In the genomic region with DNA sequence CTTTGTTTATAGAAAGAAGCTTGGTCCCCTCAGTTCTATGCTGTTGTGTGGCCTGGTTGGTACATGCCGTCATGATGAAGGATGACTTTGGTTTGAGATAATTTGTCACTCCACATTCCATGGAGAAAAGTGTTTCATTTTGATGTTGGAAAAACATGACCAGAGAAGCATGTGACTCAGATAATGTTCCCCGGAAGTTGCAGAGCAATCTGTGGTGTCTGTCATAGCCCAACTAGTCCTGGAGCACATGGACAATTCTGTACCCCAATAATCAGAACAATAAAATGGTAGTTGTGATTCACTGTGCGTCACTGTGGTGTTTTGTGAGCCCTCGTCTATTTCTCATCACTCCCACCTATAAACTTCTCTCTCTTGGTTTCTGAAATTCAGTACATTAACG, we compare ENCODE assay signal across 21 cellular contexts.
"Had no signal": no experiment of that assay in that cellular context is flagged by ENCODE, and none has a peak within 500 bp of the region (broad histone marks: within the 10 kb centered on the region; RNA-seq: fewer than 3 reads in every experiment).

No MANE protein-coding gene starts in this region.

- H3K36me3 ChIP-seq: lower lobe of right lung, prostate gland, right atrium auricular region, sigmoid colon, stomach, thyroid gland had no signal

- H3K27me3 ChIP-seq: right atrium auricular region, sigmoid colon, stomach, thyroid gland had no signal

- H3K9me3 ChIP-seq: lower lobe of right lung, prostate gland, right atrium auricular region, sigmoid colon, stomach, thyroid gland had no signal

- H3K4me1 ChIP-seq: lower lobe of right lung, prostate gland, right atrium auricular region, stomach, thyroid gland had no signal

- H3K4me3 ChIP-seq: coronary artery, lower lobe of right lung, prostate gland, right atrium auricular region, sigmoid colon, stomach, thyroid gland had no signal

- ATAC-seq: effector memory CD8-positive, alpha-beta T cell; left ventricle myocardium superior; lower lobe of right lung; naive thymus-derived CD8-positive, alpha-beta T cell; stimulated activated effector memory CD8-positive, alpha-beta T cell treated with anti-CD3 and anti-CD28 coated beads, Interleukin-12 subunit alpha, Interleukin-12 subunit beta, amount 100 ng/mL, for 72 hours had no signal

- H3K36me3 Mint-ChIP-seq: stimulated activated effector memory CD8-positive, alpha-beta T cell treated with anti-CD3 and anti-CD28 coated beads, Interleukin-12 subunit alpha, Interleukin-12 subunit beta, amount 100 ng/mL, for 72 hours; type B pancreatic cell had no signal

- H3K9me3 Mint-ChIP-seq: effector memory CD8-positive, alpha-beta T cell; naive thymus-derived CD8-positive, alpha-beta T cell; stimulated activated effector memory CD8-positive, alpha-beta T cell treated with anti-CD3 and anti-CD28 coated beads, Interleukin-12 subunit alpha, Interleukin-12 subunit beta, amount 100 ng/mL, for 72 hours; type B pancreatic cell had no signal

- H3K4me3 Mint-ChIP-seq: effector memory CD8-positive, alpha-beta T cell; naive thymus-derived CD8-positive, alpha-beta T cell; nephron progenitor cell; stimulated activated effector memory CD8-positive, alpha-beta T cell treated with anti-CD3 and anti-CD28 coated beads, Interleukin-12 subunit alpha, Interleukin-12 subunit beta, amount 100 ng/mL, for 72 hours; type B pancreatic cell had no signal

- H3K27me3 Mint-ChIP-seq: effector memory CD8-positive, alpha-beta T cell; naive thymus-derived CD8-positive, alpha-beta T cell; type B pancreatic cell had no signal

- H3K27ac Mint-ChIP-seq: effector memory CD8-positive, alpha-beta T cell; naive thymus-derived CD8-positive, alpha-beta T cell; nephron progenitor cell; stimulated activated effector memory CD8-positive, alpha-beta T cell treated with anti-CD3 and anti-CD28 coated beads, Interleukin-12 subunit alpha, Interleukin-12 subunit beta, amount 100 ng/mL, for 72 hours; type B pancreatic cell had no signal

- H3K27ac ChIP-seq: coronary artery, lower lobe of right lung, prostate gland, right atrium auricular region, sigmoid colon, stomach, thyroid gland had no signal

- H3K4me1 Mint-ChIP-seq: naive thymus-derived CD8-positive, alpha-beta T cell; nephron progenitor cell; stimulated activated effector memory CD8-positive, alpha-beta T cell treated with anti-CD3 and anti-CD28 coated beads, Interleukin-12 subunit alpha, Interleukin-12 subunit beta, amount 100 ng/mL, for 72 hours had no signal

- FAIRE-seq: endometrium, frontal cortex, keratinocyte had no signal

- DNase-seq: effector memory CD8-positive, alpha-beta T cell; head of caudate nucleus; left ventricle myocardium superior; lower lobe of right lung; naive thymus-derived CD8-positive, alpha-beta T cell; nephron progenitor cell; nucleus accumbens; sigmoid colon; stimulated activated CD4-positive, alpha-beta T cell treated with anti-CD3 and anti-CD28 coated beads, Interleukin-2, amount 100 ng/mL, for 24 hours; stimulated activated CD4-positive, alpha-beta T cell treated with anti-CD3 and anti-CD28 coated beads, Interleukin-4, amount 100 ng/mL, for 24 hours; stimulated activated naive CD4-positive, alpha-beta T cell treated with Interleukin-2 at 50 U/mL for 16 hours; stomach; thyroid gland had no signal
